In genomic region chr6:37142047-37142614, GRCh38 we compare ENCODE assay signal across 9 cellular contexts. TPM values are rescaled to one million over a fixed set of nuclear protein-coding genes. Genes with fewer than 3 reads are reported as not detected.
A peak's percentile ranks its signal among the peaks of the same experiment; 100 is the strongest.
DNase-seq lines count a peak whose midpoint lies in the region; ATAC-seq and TF ChIP-seq lines count a peak whose summit lies in the region.
"Had no signal": no experiment of that assay in that cellular context is flagged by ENCODE, and none has a peak within 500 bp of the region (broad histone marks: within the 10 kb centered on the region; RNA-seq: fewer than 3 reads in every experiment).

No MANE protein-coding gene starts in this region.

- 80 to 86% methylated on average over 4 of the region's 4 CpGs for WGBS in heart right ventricle, 2 donors

- no peak overlapping the region for H3K9ac ChIP-seq in neural progenitor cell

- H3K36me3 Mint-ChIP-seq in Caco-2 (ENCODE audit: insufficient read depth, unreplicated experiment) (peaks cover 15% of the 10 kb centered on the region), neural progenitor cell (no peaks in the 10 kb centered on the region)

- intact Hi-C loops in Caco-2 (cut with micrococcal nuclease; ENCODE audit: unreplicated experiment) (no loop called here), heart right ventricle (cut with DNase I) (no loop called here)

- POLR2A ChIA-PET in Caco-2 (lab: Charles Lee) = interaction anchor here (1.0 to 1.2 kb wide), 3 partner anchors 14 to 16 kb away, joined by 3 to 7 read pairs (median 6); no protein-coding TSS in a partner anchor

- no peaks in the 10 kb centered on the region for H3K9me3 ChIP-seq in Caco-2
- no peaks in the 10 kb centered on the region for H3K9me3 ChIP-seq in neural progenitor cell (ENCODE audit: low read depth)
- no peaks in the 10 kb centered on the region for H3K9me3 ChIP-seq in heart right ventricle

- CTCF ChIA-PET in Caco-2 (lab: Charles Lee) = interaction anchor here (1.1 to 1.2 kb wide), 2 partner anchors 14 to 32 kb away, joined by 3 to 4 read pairs; no protein-coding TSS in a partner anchor

- H3K79me2 ChIP-seq in neural progenitor cell (ENCODE audit: low read depth) = no peaks in the 10 kb centered on the region

- H3K4me1 ChIP-seq in Caco-2 = peaks cover 85% of the 10 kb centered on the region
- peaks cover 33% of the 10 kb centered on the region for H3K4me1 ChIP-seq in neural progenitor cell
- H3K4me1 ChIP-seq in heart right ventricle = peaks cover 0 to 35% (median 6%) of the 10 kb centered on the region in 9 donors

- peaks cover 48% of the 10 kb centered on the region for H3K4me1 Mint-ChIP-seq in Caco-2 (ENCODE audit: low read depth, unreplicated experiment)
- H3K4me1 Mint-ChIP-seq in neural progenitor cell = peaks cover 63% of the 10 kb centered on the region

- ATAC-seq in heart right ventricle = no peak

- DNase-seq in Caco-2 (no peak), NCI-H2171 treated with DMSO at 0.1 percent for 48 hours (lab: John Stamatoyannopoulos, UW) (peak; percentile 93), brain microvascular endothelial cell (no peak), neural progenitor cell (ENCODE audit: low spot score) (no peak), AG08396 (ENCODE audit: low spot score) (no peak), Kasumi-1 (lab: John Stamatoyannopoulos, UW) (no peak), NOMO-1 (lab: John Stamatoyannopoulos, UW; ENCODE audit: unreplicated experiment in 2 of 2) (no peak), heart right ventricle (no peak)
- DNase-seq: DMS79 had no signal

- peak overlapping the region; percentile 59 for H3K4me2 ChIP-seq in neural progenitor cell

- H4K20me1 ChIP-seq in neural progenitor cell (ENCODE audit: low read depth) = no peaks in the 10 kb centered on the region

- H3K4me3 Mint-ChIP-seq in Caco-2 (ENCODE audit: unreplicated experiment) (peak overlapping the region; percentile 50), neural progenitor cell (peak overlapping the region; percentile 19)

- H3K27me3 ChIP-seq in Caco-2 (replicated peaks; ENCODE audit: control insufficient read depth, insufficient read depth, low read length) (no peaks in the 10 kb centered on the region), brain microvascular endothelial cell (replicated peaks) (no peaks in the 10 kb centered on the region), neural progenitor cell (no peaks in the 10 kb centered on the region), heart right ventricle (no peaks in the 10 kb centered on the region)

- H3K27me3 Mint-ChIP-seq in Caco-2 (ENCODE audit: insufficient read depth, unreplicated experiment) (no peaks in the 10 kb centered on the region), neural progenitor cell (ENCODE audit: insufficient read depth, low read depth) (peaks cover 7% of the 10 kb centered on the region)

- peaks cover 67% of the 10 kb centered on the region for H3F3A ChIP-seq in neural progenitor cell (ENCODE audit: low read depth)

- no TSS peak for BruUV-seq in Caco-2 (replicated peaks; lab: Mats Ljungman, UMichigan)

- H3K9me3 Mint-ChIP-seq in Caco-2 (ENCODE audit: unreplicated experiment) (no peaks in the 10 kb centered on the region), neural progenitor cell (peaks cover 3% of the 10 kb centered on the region)

- H3K27ac ChIP-seq in brain microvascular endothelial cell (peak overlapping the region; percentile 22), neural progenitor cell (peak overlapping the region; percentile 90), heart right ventricle (peak overlapping the region in 1 of 10 donors; percentile 42)

- no peak overlapping the region for H2AFZ ChIP-seq in neural progenitor cell (replicated peaks)

- in situ Hi-C loops in brain microvascular endothelial cell (cut with HindIII; ENCODE audit: low pct_ligation_motif_present, low sequenced_read_pairs) = no loop called here

- no peak overlapping the region for H3K4me3 ChIP-seq in Caco-2 (ENCODE audit: low read depth, low read length)
- H3K4me3 ChIP-seq in brain microvascular endothelial cell (ENCODE audit: low read depth, low read length) = no peak overlapping the region
- H3K4me3 ChIP-seq in neural progenitor cell = peak overlapping the region; percentile 20
- H3K4me3 ChIP-seq in heart right ventricle = no peak overlapping the region

- H3K36me3 ChIP-seq in Caco-2 (ENCODE audit: control insufficient read depth, insufficient read depth, low read length) (no peaks in the 10 kb centered on the region), brain microvascular endothelial cell (replicated peaks) (no peaks in the 10 kb centered on the region), neural progenitor cell (no peaks in the 10 kb centered on the region), heart right ventricle (no peaks in the 10 kb centered on the region)

- no peak for TF ChIP-seq CTCF in Caco-2 (IDR thresholded peaks at IDR 0.05; ENCODE audit: insufficient read depth in 1 of 2, low read depth in 1 of 2, low read length in 1 of 2, severe bottlenecking in 1 of 2, unreplicated experiment in 1 of 2)
- TF ChIP-seq CTCF in brain microvascular endothelial cell (IDR thresholded peaks at IDR 0.05; ENCODE audit: low read depth, low read length, missing control alignments) = no peak
- no peak for TF ChIP-seq CTCF in neural progenitor cell (IDR thresholded peaks at IDR 0.05)
- no peak for TF ChIP-seq CTCF in heart right ventricle (IDR thresholded peaks at IDR 0.05)

- H3K27ac Mint-ChIP-seq in Caco-2 (ENCODE audit: unreplicated experiment) = peak overlapping the region; percentile 63
- H3K27ac Mint-ChIP-seq in neural progenitor cell = peak overlapping the region; percentile 90

RNA-seq across cellular contexts. Expression of gene PIM1, which starts 27.8 kb away (rescaled TPM):
- 43.8 and 48.3 TPM in 2 replicates for total RNA-seq in Caco-2 (2022)
- total RNA-seq in neural progenitor cell (ENCODE audit: low replicate concordance) = 9.1 and 18.9 TPM in 2 replicates
- total RNA-seq in heart right ventricle = 100 to 1,000 TPM in 1 of 10 donors, 10 to 100 TPM in 7, 1 to 10 TPM in 2; 9.2 to 106 (median 18.0) TPM
- 10 to 100 TPM in 1 of 2 donors, 1 to 10 TPM in 1; 9.4 to 10.8 TPM for polyA plus RNA-seq in heart right ventricle
